In the genomic region with DNA sequence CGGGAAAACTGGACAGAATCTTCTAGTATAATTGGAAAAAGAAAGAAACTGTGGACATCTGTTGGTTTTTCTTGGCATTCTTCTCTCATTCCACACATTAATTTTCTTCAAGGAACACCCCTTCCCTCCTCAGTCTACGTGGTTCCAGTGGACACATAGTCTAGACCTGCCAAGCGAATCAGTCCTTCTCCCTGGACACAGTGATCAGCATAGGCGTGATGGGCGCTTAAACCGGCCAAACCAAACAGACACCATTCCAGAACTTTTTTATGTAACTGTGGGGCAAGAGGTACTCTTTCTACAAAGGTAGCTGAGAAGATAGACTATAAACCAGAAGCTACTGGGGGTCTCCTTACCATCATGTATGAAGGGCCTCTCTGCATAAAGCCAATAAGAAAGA, we compare ENCODE assay signal across 30 cellular contexts.
"Had no signal": no experiment of that assay in that cellular context is flagged by ENCODE, and none has a peak within 500 bp of the region (broad histone marks: within the 10 kb centered on the region; RNA-seq: fewer than 3 reads in every experiment).

No MANE protein-coding gene starts in this region.

- FAIRE-seq: colon, frontal cortex, pancreas, urothelium cell line had no signal

- H3K36me3 Mint-ChIP-seq: mesothelial cell of epicardium; naive B cell; natural killer cell treated with Interleukin-12 subunit alpha and Interleukin-12 subunit beta and Interleukin-15 and Interleukin-18, amount 100 ng/mL, for 72 hours; stimulated activated effector memory CD8-positive, alpha-beta T cell treated with anti-CD3 and anti-CD28 coated beads, Interleukin-12 subunit alpha, Interleukin-12 subunit beta, amount 100 ng/mL, for 72 hours had no signal

- H3K9me3 Mint-ChIP-seq: endodermal cell; immature natural killer cell; mesothelial cell of epicardium; naive B cell; natural killer cell treated with Interleukin-12 subunit alpha and Interleukin-12 subunit beta and Interleukin-15 and Interleukin-18, amount 100 ng/mL, for 72 hours; neural crest cell; stimulated activated effector memory CD8-positive, alpha-beta T cell treated with anti-CD3 and anti-CD28 coated beads, Interleukin-12 subunit alpha, Interleukin-12 subunit beta, amount 100 ng/mL, for 72 hours had no signal

- H3K27me3 ChIP-seq: dorsolateral prefrontal cortex, neutrophil, pancreas, sigmoid colon, stomach, thyroid gland, upper lobe of left lung had no signal

- H3K27ac Mint-ChIP-seq: endodermal cell; immature natural killer cell; mesothelial cell of epicardium; natural killer cell treated with Interleukin-12 subunit alpha and Interleukin-12 subunit beta and Interleukin-15 and Interleukin-18, amount 100 ng/mL, for 72 hours; stimulated activated effector memory CD8-positive, alpha-beta T cell treated with anti-CD3 and anti-CD28 coated beads, Interleukin-12 subunit alpha, Interleukin-12 subunit beta, amount 100 ng/mL, for 72 hours had no signal

- H3K27me3 Mint-ChIP-seq: natural killer cell treated with Interleukin-12 subunit alpha and Interleukin-12 subunit beta and Interleukin-15 and Interleukin-18, amount 100 ng/mL, for 72 hours had no signal

- H3K27ac ChIP-seq: dorsolateral prefrontal cortex, epithelial cell of prostate, neutrophil, pancreas, sigmoid colon, stomach, thyroid gland, upper lobe of left lung had no signal

- H3K4me1 ChIP-seq: pancreas, sigmoid colon, stomach, thyroid gland, upper lobe of left lung had no signal

- H3K4me3 ChIP-seq: dorsolateral prefrontal cortex, mucosa of descending colon, pancreas, sigmoid colon, stomach, thyroid gland, upper lobe of left lung had no signal

- H3K36me3 ChIP-seq: neutrophil, pancreas, sigmoid colon, stomach, thyroid gland, upper lobe of left lung had no signal

- H3K4me1 Mint-ChIP-seq: immature natural killer cell; stimulated activated effector memory CD8-positive, alpha-beta T cell treated with anti-CD3 and anti-CD28 coated beads, Interleukin-12 subunit alpha, Interleukin-12 subunit beta, amount 100 ng/mL, for 72 hours had no signal

- H3K9me3 ChIP-seq: mucosa of descending colon, neutrophil, pancreas, sigmoid colon, stomach, thyroid gland, upper lobe of left lung had no signal

- DNase-seq: cerebellar nuclear complex; dorsolateral prefrontal cortex; effector CD8-positive, alpha-beta T cell; endodermal cell; hypothalamus; immature natural killer cell; islet precursor cell; kidney glomerular epithelial cell; left colon; mesenchymal stem cell; mucosa of descending colon; naive B cell; pancreas; retina; sigmoid colon; stimulated activated CD4-positive, alpha-beta T cell treated with anti-CD3 and anti-CD28 coated beads, Interleukin-2, amount 100 ng/mL, for 24 hours; stimulated activated CD4-positive, alpha-beta T cell treated with anti-CD3 and anti-CD28 coated beads, Interleukin-4, amount 100 ng/mL, for 24 hours; stimulated activated naive CD4-positive, alpha-beta T cell treated with Interleukin-2 at 50 U/mL for 16 hours; stomach; thyroid gland; upper lobe of left lung had no signal

- H3K4me3 Mint-ChIP-seq: endodermal cell; immature natural killer cell; mesothelial cell of epicardium; naive B cell; natural killer cell treated with Interleukin-12 subunit alpha and Interleukin-12 subunit beta and Interleukin-15 and Interleukin-18, amount 100 ng/mL, for 72 hours; neural crest cell; stimulated activated effector memory CD8-positive, alpha-beta T cell treated with anti-CD3 and anti-CD28 coated beads, Interleukin-12 subunit alpha, Interleukin-12 subunit beta, amount 100 ng/mL, for 72 hours had no signal
